ENCODE assay signal across 8 cellular contexts in the genomic region with DNA sequence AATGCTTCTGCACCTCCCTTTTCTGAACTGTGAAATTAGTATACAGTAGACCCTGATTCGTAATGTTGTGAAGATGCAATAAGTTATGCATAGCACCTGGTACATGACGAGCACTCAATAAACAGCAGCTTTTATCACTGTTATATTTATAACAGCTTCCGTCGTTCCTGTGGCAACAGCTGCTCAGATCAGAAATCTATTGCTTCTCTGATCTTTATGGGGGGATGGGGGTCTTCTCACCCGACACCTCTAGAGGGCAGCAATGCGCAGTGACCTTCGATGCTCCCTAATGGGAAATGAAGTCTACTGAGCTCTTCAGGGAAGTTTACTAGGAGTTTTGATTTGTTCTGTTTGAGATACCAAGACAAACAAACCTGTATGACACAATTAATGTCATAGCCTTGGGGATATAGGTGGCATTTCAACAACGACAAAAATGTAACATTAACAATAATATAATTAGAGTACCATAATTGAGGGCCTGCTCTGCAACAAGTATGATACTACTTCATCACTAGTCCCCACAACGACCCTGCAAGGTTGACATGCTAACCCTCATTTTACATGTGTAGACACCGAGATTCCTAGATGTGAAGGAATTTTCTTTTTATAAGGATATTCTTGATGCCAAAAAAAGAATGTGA.
DNase-seq lines count a peak whose midpoint lies in the region; ATAC-seq and TF ChIP-seq lines count a peak whose summit lies in the region.

No MANE protein-coding gene starts in this region.

- TF ChIP-seq CTCF in HEK293 (tag by site-specific recombination; IDR thresholded peaks at IDR 0.05) = no peak
- TF ChIP-seq CTCF in gastroesophageal sphincter (IDR thresholded peaks at IDR 0.05) = peak in 3 of 4 experiments; percentile 19 to 62 (median 47)
- TF ChIP-seq CTCF in sigmoid colon (IDR thresholded peaks at IDR 0.05) = peak in 1 of 4 experiments; percentile 37

- peak; percentile 82 to 90 for ATAC-seq in activated T-cell treated with anti-CD3 and anti-CD28 coated beads, Interleukin-2, amount 50 U/mL, for 4 hours
- ATAC-seq in gastroesophageal sphincter (no peak), HG03457 (IDR thresholded peaks at IDR 0.05; ENCODE audit: unreplicated experiment) (no peak)

- H3K4me3 ChIP-seq in HEK293 (ENCODE audit: low read depth, low read length) (no peak overlapping the region), gastroesophageal sphincter (no peak overlapping the region), sigmoid colon (no peak overlapping the region)

- H3K4me3 Mint-ChIP-seq in activated T-cell treated with anti-CD3 and anti-CD28 coated beads, Interleukin-2, amount 50 U/mL, for 4 hours = no peak overlapping the region

- no peaks in the 10 kb centered on the region for H3K36me3 Mint-ChIP-seq in activated T-cell treated with anti-CD3 and anti-CD28 coated beads, Interleukin-2, amount 50 U/mL, for 4 hours (ENCODE audit: insufficient read depth)

- H3K27me3 Mint-ChIP-seq in activated T-cell treated with anti-CD3 and anti-CD28 coated beads, Interleukin-2, amount 50 U/mL, for 4 hours (ENCODE audit: low read depth) = no peaks in the 10 kb centered on the region

- H3K36me3 ChIP-seq in HEK293 (ENCODE audit: control insufficient read depth in 2 of 2, insufficient read depth in 1 of 2, low read length in 2 of 2) (no peaks in the 10 kb centered on the region), gastroesophageal sphincter (no peaks in the 10 kb centered on the region), sigmoid colon (no peaks in the 10 kb centered on the region)

- CTCF ChIA-PET in HEK293 (lab: Yijun Ruan, JAX) = interaction anchor here (0.6 to 2.1 kb wide), 33 partner anchors 8 to 419 kb away, joined by 3 to 15 read pairs (median 4); a partner anchor contains a TSS

- TF ChIP-seq POLR2A in gastroesophageal sphincter (IDR thresholded peaks at IDR 0.05) = no peak
- TF ChIP-seq POLR2A in sigmoid colon (IDR thresholded peaks at IDR 0.05) = no peak

- 33 to 37% methylated on average over 7 to 10 of the region's 10 CpGs for WGBS in gastroesophageal sphincter (ENCODE audit: low coverage in 1 of 2), 2 donors
- WGBS in sigmoid colon, 2 donors = 22 to 33% methylated on average over 10 of the region's 10 CpGs

- H3K9me3 ChIP-seq in HEK293 (ENCODE audit: control insufficient read depth, insufficient read depth, low read depth, low read length) (no peaks in the 10 kb centered on the region), gastroesophageal sphincter (no peaks in the 10 kb centered on the region), sigmoid colon (no peaks in the 10 kb centered on the region)

- H3K27me3 ChIP-seq in gastroesophageal sphincter = no peaks in the 10 kb centered on the region
- H3K27me3 ChIP-seq in sigmoid colon = no peaks in the 10 kb centered on the region

- TF ChIP-seq EP300 in gastroesophageal sphincter (IDR thresholded peaks at IDR 0.05) (no peak), sigmoid colon (IDR thresholded peaks at IDR 0.05) (no peak)

- H3K9me3 Mint-ChIP-seq in activated T-cell treated with anti-CD3 and anti-CD28 coated beads, Interleukin-2, amount 50 U/mL, for 4 hours = no peaks in the 10 kb centered on the region

- H3K4me1 Mint-ChIP-seq in activated T-cell treated with anti-CD3 and anti-CD28 coated beads, Interleukin-2, amount 50 U/mL, for 4 hours (ENCODE audit: low read depth) = peaks cover 6% of the 10 kb centered on the region

- no peaks in the 10 kb centered on the region for H3K4me1 ChIP-seq in HEK293 (ENCODE audit: control insufficient read depth, insufficient read depth, low read length)
- no peaks in the 10 kb centered on the region for H3K4me1 ChIP-seq in gastroesophageal sphincter
- no peaks in the 10 kb centered on the region for H3K4me1 ChIP-seq in sigmoid colon

- DNase-seq in GF-D8 (lab: John Stamatoyannopoulos, UW) (peak; percentile 6), OCI-M1 (lab: John Stamatoyannopoulos, UW) (peak; percentile 75), retina (peak; percentile 61), sigmoid colon (no peak)
- peak; percentile 63 for DNase-seq in activated T-cell treated with anti-CD3 and anti-CD28 coated beads, Interleukin-2, amount 50 U/mL, for 4 hours

- POLR2A ChIA-PET in HEK293 (lab: Yijun Ruan, JAX) = interaction anchor here (1.2 kb wide), 1 partner anchor 289 kb away, joined by 3 read pairs; a partner anchor contains a TSS

- intact Hi-C loops in sigmoid colon (cut with DNase I) = no loop called here

- H3K27ac ChIP-seq in HEK293 (ENCODE audit: extremely low read depth, low read depth, low read length) (no peak overlapping the region), gastroesophageal sphincter (no peak overlapping the region), sigmoid colon (no peak overlapping the region)

TF ChIP-seq in HEK293, 187 proteins besides CTCF, POLR2A, EP300 and RAD21:
- 0 out of 2 replicates have a peak, but pooled peaks have one; percentile 29 for TF ChIP-seq SCRT2 (tag by site-specific recombination; IDR thresholded peaks at IDR 0.05)
- no peak for TF ChIP-seq ZNF354C (tag by site-specific recombination; IDR thresholded peaks at IDR 0.05; ENCODE audit: borderline replicate concordance, low read depth)
- TF ChIP-seq ZNF660 (tag by site-specific recombination; IDR thresholded peaks at IDR 0.05) = peak; percentile 71; the same call in 1 of the 2 replicates
- TF ChIP-seq ZNF221 (tag by site-specific recombination; IDR thresholded peaks at IDR 0.05; ENCODE audit: borderline replicate concordance) = no peak
- 0 out of 2 replicates have a peak, but pooled peaks have one; percentile 19 for TF ChIP-seq ZNF2 (tag by site-specific recombination; IDR thresholded peaks at IDR 0.05)
- TF ChIP-seq ZNF19 (tag by site-specific recombination; IDR thresholded peaks at IDR 0.05; ENCODE audit: low read depth) = no peak
- TF ChIP-seq ZNF654 (tag by site-specific recombination; IDR thresholded peaks at IDR 0.05; ENCODE audit: low read depth) = peak; percentile 70
- TF ChIP-seq ZNF214 (tag by site-specific recombination; IDR thresholded peaks at IDR 0.05; ENCODE audit: borderline replicate concordance) = no peak
- TF ChIP-seq ZNF561 (tag by site-specific recombination; IDR thresholded peaks at IDR 0.05; ENCODE audit: borderline replicate concordance) = no peak
- no peak for TF ChIP-seq ZNF600 (tag by site-specific recombination; IDR thresholded peaks at IDR 0.05)
- TF ChIP-seq ZNF571 (tag by site-specific recombination; IDR thresholded peaks at IDR 0.05) = no peak
- TF ChIP-seq, protein P1, sequence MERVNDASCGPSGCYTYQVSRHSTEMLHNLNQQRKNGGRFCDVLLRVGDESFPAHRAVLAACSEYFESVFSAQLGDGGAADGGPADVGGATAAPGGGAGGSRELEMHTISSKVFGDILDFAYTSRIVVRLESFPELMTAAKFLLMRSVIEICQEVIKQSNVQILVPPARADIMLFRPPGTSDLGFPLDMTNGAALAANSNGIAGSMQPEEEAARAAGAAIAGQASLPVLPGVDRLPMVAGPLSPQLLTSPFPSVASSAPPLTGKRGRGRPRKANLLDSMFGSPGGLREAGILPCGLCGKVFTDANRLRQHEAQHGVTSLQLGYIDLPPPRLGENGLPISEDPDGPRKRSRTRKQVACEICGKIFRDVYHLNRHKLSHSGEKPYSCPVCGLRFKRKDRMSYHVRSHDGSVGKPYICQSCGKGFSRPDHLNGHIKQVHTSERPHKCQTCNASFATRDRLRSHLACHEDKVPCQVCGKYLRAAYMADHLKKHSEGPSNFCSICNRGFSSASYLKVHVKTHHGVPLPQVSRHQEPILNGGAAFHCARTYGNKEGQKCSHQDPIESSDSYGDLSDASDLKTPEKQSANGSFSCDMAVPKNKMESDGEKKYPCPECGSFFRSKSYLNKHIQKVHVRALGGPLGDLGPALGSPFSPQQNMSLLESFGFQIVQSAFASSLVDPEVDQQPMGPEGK (tag by site-specific recombination; IDR thresholded peaks at IDR 0.05) = no peak
- TF ChIP-seq, protein P2, sequence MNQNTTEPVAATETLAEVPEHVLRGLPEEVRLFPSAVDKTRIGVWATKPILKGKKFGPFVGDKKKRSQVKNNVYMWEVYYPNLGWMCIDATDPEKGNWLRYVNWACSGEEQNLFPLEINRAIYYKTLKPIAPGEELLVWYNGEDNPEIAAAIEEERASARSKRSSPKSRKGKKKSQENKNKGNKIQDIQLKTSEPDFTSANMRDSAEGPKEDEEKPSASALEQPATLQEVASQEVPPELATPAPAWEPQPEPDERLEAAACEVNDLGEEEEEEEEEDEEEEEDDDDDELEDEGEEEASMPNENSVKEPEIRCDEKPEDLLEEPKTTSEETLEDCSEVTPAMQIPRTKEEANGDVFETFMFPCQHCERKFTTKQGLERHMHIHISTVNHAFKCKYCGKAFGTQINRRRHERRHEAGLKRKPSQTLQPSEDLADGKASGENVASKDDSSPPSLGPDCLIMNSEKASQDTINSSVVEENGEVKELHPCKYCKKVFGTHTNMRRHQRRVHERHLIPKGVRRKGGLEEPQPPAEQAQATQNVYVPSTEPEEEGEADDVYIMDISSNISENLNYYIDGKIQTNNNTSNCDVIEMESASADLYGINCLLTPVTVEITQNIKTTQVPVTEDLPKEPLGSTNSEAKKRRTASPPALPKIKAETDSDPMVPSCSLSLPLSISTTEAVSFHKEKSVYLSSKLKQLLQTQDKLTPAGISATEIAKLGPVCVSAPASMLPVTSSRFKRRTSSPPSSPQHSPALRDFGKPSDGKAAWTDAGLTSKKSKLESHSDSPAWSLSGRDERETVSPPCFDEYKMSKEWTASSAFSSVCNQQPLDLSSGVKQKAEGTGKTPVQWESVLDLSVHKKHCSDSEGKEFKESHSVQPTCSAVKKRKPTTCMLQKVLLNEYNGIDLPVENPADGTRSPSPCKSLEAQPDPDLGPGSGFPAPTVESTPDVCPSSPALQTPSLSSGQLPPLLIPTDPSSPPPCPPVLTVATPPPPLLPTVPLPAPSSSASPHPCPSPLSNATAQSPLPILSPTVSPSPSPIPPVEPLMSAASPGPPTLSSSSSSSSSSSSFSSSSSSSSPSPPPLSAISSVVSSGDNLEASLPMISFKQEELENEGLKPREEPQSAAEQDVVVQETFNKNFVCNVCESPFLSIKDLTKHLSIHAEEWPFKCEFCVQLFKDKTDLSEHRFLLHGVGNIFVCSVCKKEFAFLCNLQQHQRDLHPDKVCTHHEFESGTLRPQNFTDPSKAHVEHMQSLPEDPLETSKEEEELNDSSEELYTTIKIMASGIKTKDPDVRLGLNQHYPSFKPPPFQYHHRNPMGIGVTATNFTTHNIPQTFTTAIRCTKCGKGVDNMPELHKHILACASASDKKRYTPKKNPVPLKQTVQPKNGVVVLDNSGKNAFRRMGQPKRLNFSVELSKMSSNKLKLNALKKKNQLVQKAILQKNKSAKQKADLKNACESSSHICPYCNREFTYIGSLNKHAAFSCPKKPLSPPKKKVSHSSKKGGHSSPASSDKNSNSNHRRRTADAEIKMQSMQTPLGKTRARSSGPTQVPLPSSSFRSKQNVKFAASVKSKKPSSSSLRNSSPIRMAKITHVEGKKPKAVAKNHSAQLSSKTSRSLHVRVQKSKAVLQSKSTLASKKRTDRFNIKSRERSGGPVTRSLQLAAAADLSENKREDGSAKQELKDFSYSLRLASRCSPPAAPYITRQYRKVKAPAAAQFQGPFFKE (tag by site-specific recombination; IDR thresholded peaks at IDR 0.05; ENCODE audit: borderline replicate concordance) = no peak

Comparison
In these comparisons a context has a peak if more than half of its experiments do, and no peak if none do; other contexts are left out.
1. ATAC-seq: peak in activated T-cell treated with anti-CD3 and anti-CD28 coated beads, Interleukin-2, amount 50 U/mL, for 4 hours (2 of 2); none in gastroesophageal sphincter (single experiment) and HG03457 (single experiment).